Comparison of ENCODE assay signal across 29 cellular contexts in genomic region chr6:7773322-7773721, GRCh38. TPM values are rescaled to one million over a fixed set of nuclear protein-coding genes. Genes with fewer than 3 reads are reported as not detected.
"Had no signal": no experiment of that assay in that cellular context is flagged by ENCODE, and none has a peak within 500 bp of the region (broad histone marks: within the 10 kb centered on the region; RNA-seq: fewer than 3 reads in every experiment).

No MANE protein-coding gene starts in this region.

- DNase-seq: activated CD4-positive, alpha-beta T cell treated with anti-CD3 and anti-CD28 coated beads, Interleukin-2, amount 10 ng/mL, durations not matched to agents 24 days and 14 days; activated CD4-positive, alpha-beta T cell treated with anti-CD3 and anti-CD28 coated beads, Interleukin-2, amount 50 U/mL, for 4 hours; activated CD8-positive, alpha-beta T cell treated with anti-CD3 and anti-CD28 coated beads for 36 hours; activated effector memory CD4-positive, alpha-beta T cell treated with anti-CD3 and anti-CD28 coated beads, Interleukin-2, amount 50 U/mL, for 16 hours; activated naive CD4-positive, alpha-beta T cell; activated naive CD4-positive, alpha-beta T cell treated with anti-CD3 and anti-CD28 coated beads, Interleukin-2, amount 50 U/mL, for 16 hours; activated naive CD8-positive, alpha-beta T cell treated with anti-CD3 and anti-CD28 coated beads for 36 hours; activated T-cell treated with anti-CD3 and anti-CD28 coated beads, Interleukin-2, amount 50 U/mL, for 1 hour; activated T-cell treated with anti-CD3 and anti-CD28 coated beads, Interleukin-2, amount 50 U/mL, for 72 hours; amniotic stem cell; aorta; brain microvascular endothelial cell; central memory CD4-positive, alpha-beta T cell; Karpas-422; NCI-H1105; NCI-H1417 treated with DMSO at 0.1 percent for 48 hours; NCI-H187 treated with DMSO at 0.1 percent for 48 hours; NCI-H2081; NCI-H345; NCI-H69; NCI-H82; PC-3; Peyer's patch; RPMI8226; SHP77 treated with DMSO at 0.1 percent for 48 hours; SK-N-SH had no signal

- H3K4me1 ChIP-seq: Peyer's patch had no signal

- ATAC-seq: activated CD8-positive, alpha-beta T cell treated with anti-CD3 and anti-CD28 coated beads for 36 hours; activated T-cell treated with anti-CD3 and anti-CD28 coated beads, Interleukin-2, amount 50 U/mL, for 72 hours; activated T-helper 17 cell treated with anti-CD3 and anti-CD28 coated beads, Interleukin-2, amount 50 U/mL, for 72 hours; PC-3 had no signal

- H3K36me3 ChIP-seq: brain microvascular endothelial cell, Peyer's patch, SJSA1 had no signal

- H3K9ac ChIP-seq: SK-N-SH had no signal

- H3K27me3 ChIP-seq: Peyer's patch, SJSA1 had no signal

- H3K27ac ChIP-seq: brain microvascular endothelial cell, Peyer's patch, SJSA1 had no signal

- H3K4me2 ChIP-seq: SK-N-SH had no signal

- H3K9me3 ChIP-seq: Peyer's patch, SJSA1, SK-N-SH had no signal

- H3K4me3 ChIP-seq: Peyer's patch, SJSA1 had no signal

RNA-seq across cellular contexts. Expression of gene BMP6, which starts 47.4 kb away (rescaled TPM):
- total RNA-seq: activated CD8-positive, alpha-beta memory T cell treated with anti-CD3 and anti-CD28 coated beads for 36 hours; activated naive CD8-positive, alpha-beta T cell treated with anti-CD3 and anti-CD28 coated beads for 36 hours had no signal
- polyA plus RNA-seq: SK-N-SH had no signal
